14 cellular contexts compared by ENCODE assay signal in the genomic region with DNA sequence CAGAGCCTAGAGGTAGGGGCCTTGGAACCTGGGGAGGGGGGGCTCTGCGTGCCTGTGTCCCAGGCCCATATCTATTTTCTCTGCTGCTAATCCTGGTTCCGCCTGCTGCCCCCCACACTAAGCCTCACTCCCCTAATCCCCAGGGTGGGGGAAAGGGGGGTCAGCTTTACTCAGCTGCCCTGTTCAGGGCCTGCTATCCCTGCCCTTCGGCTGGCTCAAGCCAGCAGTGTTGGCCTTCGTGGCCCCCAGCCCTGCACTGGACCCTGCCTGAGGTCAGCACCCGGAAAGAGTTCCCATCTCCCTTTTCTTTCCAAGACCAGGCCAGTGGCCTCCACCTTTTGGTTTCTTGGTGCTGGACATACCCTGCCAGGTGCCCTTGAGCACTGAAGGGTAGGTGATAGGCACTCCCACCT. TPM values are rescaled to one million over a fixed set of nuclear protein-coding genes. Genes with fewer than 3 reads are reported as not detected.
A peak's percentile ranks its signal among the peaks of the same experiment; 100 is the strongest.
DNase-seq lines count a peak whose midpoint lies in the region; ATAC-seq and TF ChIP-seq lines count a peak whose summit lies in the region.
"Had no signal": no experiment of that assay in that cellular context is flagged by ENCODE, and none has a peak within 500 bp of the region (broad histone marks: within the 10 kb centered on the region; RNA-seq: fewer than 3 reads in every experiment).

No MANE protein-coding gene starts in this region.

- peaks cover 59% of the 10 kb centered on the region for H3K36me3 Mint-ChIP-seq in activated CD4-positive, alpha-beta T cell treated with anti-CD3 and anti-CD28 coated beads, Interleukin-2, amount 10 ng/mL, durations not matched to agents 7 days and 5 days (ENCODE audit: low read depth)
- H3K36me3 Mint-ChIP-seq in stimulated activated effector memory CD8-positive, alpha-beta T cell treated with anti-CD3 and anti-CD28 coated beads, Interleukin-12 subunit alpha, Interleukin-12 subunit beta, amount 100 ng/mL, for 72 hours = peaks cover 26% of the 10 kb centered on the region

- peaks cover 74% of the 10 kb centered on the region for H3K4me1 Mint-ChIP-seq in activated CD4-positive, alpha-beta T cell treated with anti-CD3 and anti-CD28 coated beads, Interleukin-2, amount 10 ng/mL, durations not matched to agents 7 days and 5 days
- H3K4me1 Mint-ChIP-seq in stimulated activated effector memory CD8-positive, alpha-beta T cell treated with anti-CD3 and anti-CD28 coated beads, Interleukin-12 subunit alpha, Interleukin-12 subunit beta, amount 100 ng/mL, for 72 hours = peaks cover 67% of the 10 kb centered on the region

- H3K27ac ChIP-seq in VCaP = peak overlapping the region; percentile 100
- peak overlapping the region; percentile 97 to 99 (median 98) for H3K27ac ChIP-seq in esophagus squamous epithelium

- peak overlapping the region; percentile 99 for H3K4me3 Mint-ChIP-seq in activated CD4-positive, alpha-beta T cell treated with anti-CD3 and anti-CD28 coated beads, Interleukin-2, amount 10 ng/mL, durations not matched to agents 7 days and 5 days
- H3K4me3 Mint-ChIP-seq in stimulated activated effector memory CD8-positive, alpha-beta T cell treated with anti-CD3 and anti-CD28 coated beads, Interleukin-12 subunit alpha, Interleukin-12 subunit beta, amount 100 ng/mL, for 72 hours = peak overlapping the region; percentile 74
- H3K4me3 Mint-ChIP-seq: GM23338 had no signal

- no peak for ATAC-seq in stimulated activated effector memory CD8-positive, alpha-beta T cell treated with anti-CD3 and anti-CD28 coated beads, Interleukin-12 subunit alpha, Interleukin-12 subunit beta, amount 100 ng/mL, for 72 hours
- no peak for ATAC-seq in HG03565 (IDR thresholded peaks at IDR 0.05; ENCODE audit: unreplicated experiment)

- DNase-seq in activated CD4-positive, alpha-beta T cell treated with anti-CD3 and anti-CD28 coated beads, Interleukin-2, amount 10 ng/mL, durations not matched to agents 7 days and 5 days = no peak
- DNase-seq in activated CD4-positive, alpha-beta T cell treated with anti-CD3 and anti-CD28 coated beads for 1 hour = no peak
- DNase-seq in esophagus squamous epithelium (lab: John Stamatoyannopoulos, UW) (no peak), NCI-H146 (lab: John Stamatoyannopoulos, UW) (no peak), AML-193 (lab: John Stamatoyannopoulos, UW) (no peak)
- DNase-seq in stimulated activated effector memory CD8-positive, alpha-beta T cell treated with anti-CD3 and anti-CD28 coated beads, Interleukin-12 subunit alpha, Interleukin-12 subunit beta, amount 100 ng/mL, for 72 hours (ENCODE audit: low spot score in 2 of 2) = no peak
- DNase-seq: glutamatergic neuron, NCI-H446 treated with DMSO at 0.1 percent for 48 hours, SHP77 treated with DMSO at 0.1 percent for 48 hours had no signal

- H3K9me3 ChIP-seq in esophagus squamous epithelium = no peaks in the 10 kb centered on the region

- no peaks in the 10 kb centered on the region for H3K27me3 ChIP-seq in esophagus squamous epithelium

- TF ChIP-seq CTCF in VCaP (conservative IDR thresholded peaks at IDR 0.05) = no peak
- TF ChIP-seq CTCF in esophagus squamous epithelium (IDR thresholded peaks at IDR 0.05) = no peak

- no peak for TF ChIP-seq POLR2A in esophagus squamous epithelium (IDR thresholded peaks at IDR 0.05)

- POLR2A ChIA-PET in activated CD4-positive, alpha-beta T cell treated with anti-CD3 and anti-CD28 coated beads, Interleukin-2, amount 10 ng/mL, durations not matched to agents 7 days and 5 days (lab: Charles Lee) = no interaction called here

- CTCF ChIA-PET in activated CD4-positive, alpha-beta T cell treated with anti-CD3 and anti-CD28 coated beads, Interleukin-2, amount 10 ng/mL, durations not matched to agents 7 days and 5 days (lab: Charles Lee) = interaction anchor here (1.1 to 17.4 kb wide), 6 partner anchors 12 to 74 kb away, joined by 3 to 222 read pairs (median 14); partner anchors contain the start of genes DCST1, DCST2, LENEP and ZBTB7B

- 61% methylated on average over 3 of the region's 5 CpGs; no CpG with 5 or more reads in 1 of the 2 donors for WGBS in esophagus squamous epithelium, 2 donors

- intact Hi-C loops in esophagus squamous epithelium (cut with DNase I) = no loop called here

- peaks cover 75 to 100% (median 81%) of the 10 kb centered on the region in 3 donors for H3K4me1 ChIP-seq in esophagus squamous epithelium

- peak overlapping the region; percentile 92 for H3K27ac Mint-ChIP-seq in activated CD4-positive, alpha-beta T cell treated with anti-CD3 and anti-CD28 coated beads, Interleukin-2, amount 10 ng/mL, durations not matched to agents 7 days and 5 days
- peak overlapping the region; percentile 97 for H3K27ac Mint-ChIP-seq in stimulated activated effector memory CD8-positive, alpha-beta T cell treated with anti-CD3 and anti-CD28 coated beads, Interleukin-12 subunit alpha, Interleukin-12 subunit beta, amount 100 ng/mL, for 72 hours
- H3K27ac Mint-ChIP-seq: GM23338 had no signal

- peak overlapping the region in 3 of 4 donors; percentile 61 to 96 (median 67) for H3K4me3 ChIP-seq in esophagus squamous epithelium
- H3K4me3 ChIP-seq: GM23338 had no signal

- H3K9me3 Mint-ChIP-seq in activated CD4-positive, alpha-beta T cell treated with anti-CD3 and anti-CD28 coated beads, Interleukin-2, amount 10 ng/mL, durations not matched to agents 7 days and 5 days = no peaks in the 10 kb centered on the region
- H3K9me3 Mint-ChIP-seq in stimulated activated effector memory CD8-positive, alpha-beta T cell treated with anti-CD3 and anti-CD28 coated beads, Interleukin-12 subunit alpha, Interleukin-12 subunit beta, amount 100 ng/mL, for 72 hours = no peaks in the 10 kb centered on the region
- H3K9me3 Mint-ChIP-seq: GM23338 had no signal

- no peaks in the 10 kb centered on the region for H3K27me3 Mint-ChIP-seq in activated CD4-positive, alpha-beta T cell treated with anti-CD3 and anti-CD28 coated beads, Interleukin-2, amount 10 ng/mL, durations not matched to agents 7 days and 5 days

- H3K36me3 ChIP-seq in esophagus squamous epithelium = peaks cover 16 to 48% (median 27%) of the 10 kb centered on the region in 3 donors

RNA-seq across cellular contexts. Expression of gene ZBTB7B, which starts 8.4 kb away (rescaled TPM):
- 100 to 1,000 TPM; 112 to 127 TPM for total RNA-seq in activated CD4-positive, alpha-beta T cell treated with anti-CD3 and anti-CD28 coated beads, Interleukin-2, amount 10 ng/mL, durations not matched to agents 7 days and 5 days
- total RNA-seq in esophagus squamous epithelium = 100 to 1,000 TPM; 101 to 220 (median 113) TPM

RNA-seq across cellular contexts. Expression of gene LENEP, which starts 17.6 kb away (rescaled TPM):
- total RNA-seq in activated CD4-positive, alpha-beta T cell treated with anti-CD3 and anti-CD28 coated beads, Interleukin-2, amount 10 ng/mL, durations not matched to agents 7 days and 5 days = 1 to 10 TPM in 1 of 2 experiments, under 1 TPM in 1; 0.85 to 1.0 TPM
- not detected for total RNA-seq in esophagus squamous epithelium
- total RNA-seq: G401 had no signal

RNA-seq across cellular contexts. Expression of gene DCST2, which starts 22.6 kb away (rescaled TPM):
- under 1 TPM; 0.50 to 0.73 TPM for total RNA-seq in activated CD4-positive, alpha-beta T cell treated with anti-CD3 and anti-CD28 coated beads, Interleukin-2, amount 10 ng/mL, durations not matched to agents 7 days and 5 days
- 1 to 10 TPM in 1 of 4 donors, under 1 TPM in 3; 0.11 to 8.2 (median 0.18) TPM for total RNA-seq in esophagus squamous epithelium
- total RNA-seq: cerebellum, GM23338 had no signal

RNA-seq across cellular contexts. Expression of gene DCST1, which starts 22.6 kb away (rescaled TPM):
- not detected for total RNA-seq in activated CD4-positive, alpha-beta T cell treated with anti-CD3 and anti-CD28 coated beads, Interleukin-2, amount 10 ng/mL, durations not matched to agents 7 days and 5 days
- under 1 TPM in 1 of 4 donors, not detected in 3; 0.19 TPM for total RNA-seq in esophagus squamous epithelium
- total RNA-seq: cerebellum, G401, GM23338 had no signal

RNA-seq across cellular contexts. Expression of gene FLAD1, which starts 27.9 kb away (rescaled TPM):
- 10 to 100 TPM; 41.2 to 41.3 TPM for total RNA-seq in activated CD4-positive, alpha-beta T cell treated with anti-CD3 and anti-CD28 coated beads, Interleukin-2, amount 10 ng/mL, durations not matched to agents 7 days and 5 days
- total RNA-seq in esophagus squamous epithelium = 10 to 100 TPM; 21.5 to 30.9 (median 29.5) TPM
